Comparison of ENCODE assay signal across 19 cellular contexts in genomic region chr1:39871796-39872195, GRCh38. TPM values are rescaled to one million over a fixed set of nuclear protein-coding genes. Genes with fewer than 3 reads are reported as not detected.
DNase-seq lines count a peak whose midpoint lies in the region; ATAC-seq, FAIRE-seq and TF ChIP-seq lines count a peak whose summit lies in the region.
"Had no signal": no experiment of that assay in that cellular context is flagged by ENCODE, and none has a peak within 500 bp of the region (broad histone marks: within the 10 kb centered on the region; RNA-seq: fewer than 3 reads in every experiment).

No MANE protein-coding gene starts in this region.

- TF ChIP-seq EP300 in GM12878 (IDR thresholded peaks at IDR 0.05; ENCODE audit: borderline replicate concordance in 1 of 2, control insufficient read depth in 1 of 2, low read depth in 2 of 2, low read length in 2 of 2) = no peak

- no peak overlapping the region for H3K27ac Mint-ChIP-seq in T-helper 2 cell treated with Interferon-gamma antibody and Interleukin-4, amounts not matched to agents 5 μg/mL and 100 μg/mL, for 36 hours
- H3K27ac Mint-ChIP-seq: B cell; CD4-positive, alpha-beta T cell had no signal

- no peak overlapping the region for H3K23ac ChIP-seq in mesendoderm (ENCODE audit: low read length)

- no peak overlapping the region for H2BK5ac ChIP-seq in mesendoderm (ENCODE audit: low read length)

- TF ChIP-seq CTCF in HCT116 (IDR thresholded peaks at IDR 0.05 in 2 of 3, conservative IDR thresholded peaks at IDR 0.05 in 1 of 3; ENCODE audit: borderline replicate concordance in 1 of 3, insufficient read depth in 1 of 3, low read depth in 2 of 3, low read length in 2 of 3) (no peak), GM12878 (IDR thresholded peaks at IDR 0.05 in 2 of 3, conservative IDR thresholded peaks at IDR 0.05 in 1 of 3; ENCODE audit: control insufficient read depth in 2 of 3, extremely low read depth in 1 of 3, insufficient read depth in 1 of 3, low read depth in 3 of 3, low read length in 3 of 3) (no peak), breast epithelium (IDR thresholded peaks at IDR 0.05) (no peak)

- H2BK120ac ChIP-seq in mesendoderm (ENCODE audit: low read depth, low read length) = no peak overlapping the region

- intact Hi-C loops in HCT116 (cut with micrococcal nuclease) (no loop called here), GM12878 (cut with micrococcal nuclease; ENCODE audit: unreplicated experiment) (no loop called here), breast epithelium (cut with DNase I; ENCODE audit: low total_unique reads) (no loop called here)

- no peak overlapping the region for H3K4ac ChIP-seq in mesendoderm (ENCODE audit: low read depth, low read length)

- no peak overlapping the region for H4K5ac ChIP-seq in mesendoderm (ENCODE audit: low read length)

- no peak overlapping the region for H2BK15ac ChIP-seq in mesendoderm (replicated peaks; ENCODE audit: low read depth)

- no peaks in the 10 kb centered on the region for H3K9me3 ChIP-seq in HCT116 (ENCODE audit: control insufficient read depth in 1 of 2, insufficient read depth in 1 of 2, low read depth in 1 of 2, low read length in 2 of 2)
- H3K9me3 ChIP-seq in GM12878 (replicated peaks; ENCODE audit: control insufficient read depth, insufficient read depth, low read length) = no peaks in the 10 kb centered on the region
- no peaks in the 10 kb centered on the region for H3K9me3 ChIP-seq in breast epithelium
- H3K9me3 ChIP-seq in Karpas-422 (ENCODE audit: low read length) = no peaks in the 10 kb centered on the region

- peaks cover 4% of the 10 kb centered on the region for H3K79me1 ChIP-seq in mesendoderm (ENCODE audit: low read length)

- no peak overlapping the region for H2AFZ ChIP-seq in HCT116 (ENCODE audit: low read depth, low read length, poor library complexity, severe bottlenecking)
- H2AFZ ChIP-seq in GM12878 (ENCODE audit: control insufficient read depth, low read depth, low read length) = no peak overlapping the region
- no peak overlapping the region for H2AFZ ChIP-seq in Karpas-422 (ENCODE audit: low read length)
- H2AFZ ChIP-seq: GM23248 had no signal

- peaks cover 19% of the 10 kb centered on the region for H3K4me1 Mint-ChIP-seq in T-helper 2 cell treated with Interferon-gamma antibody and Interleukin-4, amounts not matched to agents 5 μg/mL and 100 μg/mL, for 36 hours (ENCODE audit: low read depth)

- RAD21 ChIA-PET in HCT116 (lab: Charles Lee; ENCODE audit: low non-redundant PET in 1 of 2, low total read pairs in 2 of 2, uncharacterized antibody in 2 of 2, unreplicated experiment in 2 of 2) = no interaction called here
- RAD21 ChIA-PET in GM12878 (lab: Charles Lee; ENCODE audit: unreplicated experiment) = interaction anchor here (0.7 to 1.9 kb wide), 3 partner anchors 31 to 166 kb away, joined by 3 to 7 read pairs (median 3); no protein-coding TSS in a partner anchor

- DNase-seq in HCT116 (ENCODE audit: low read depth, low spot score) (no peak), M059J (ENCODE audit: low read depth) (peak; percentile 24), GM12878 (ENCODE audit: low read depth, low spot score) (no peak), mesendoderm (peak; percentile 40), breast epithelium (ENCODE audit: low spot score in 2 of 2) (no peak), Karpas-422 (no peak)
- DNase-seq in T-helper 2 cell treated with Interferon-gamma antibody and Interleukin-4, amounts not matched to agents 5 μg/mL and 100 μg/mL, for 36 hours (ENCODE audit: low spot score) = no peak
- DNase-seq: C1 segment of cervical spinal cord; CD4-positive, alpha-beta T cell; DMS79 treated with DMSO at 0.1 percent for 48 hours; EL; GM23248 had no signal

- no peaks in the 10 kb centered on the region for H3K27me3 Mint-ChIP-seq in T-helper 2 cell treated with Interferon-gamma antibody and Interleukin-4, amounts not matched to agents 5 μg/mL and 100 μg/mL, for 36 hours (ENCODE audit: low read depth)
- H3K27me3 Mint-ChIP-seq: B cell; CD4-positive, alpha-beta T cell had no signal

- peaks cover 88% of the 10 kb centered on the region for H3K79me2 ChIP-seq in HCT116 (ENCODE audit: insufficient read depth, low read length)
- peaks cover 57% of the 10 kb centered on the region for H3K79me2 ChIP-seq in GM12878 (ENCODE audit: control insufficient read depth, insufficient read depth, low read length)
- H3K79me2 ChIP-seq in mesendoderm (ENCODE audit: control insufficient read depth, insufficient read depth, low read length) = peaks cover 25% of the 10 kb centered on the region
- peaks cover 89% of the 10 kb centered on the region for H3K79me2 ChIP-seq in Karpas-422 (ENCODE audit: low read length)

- no peaks in the 10 kb centered on the region for H3K27me3 ChIP-seq in HCT116 (ENCODE audit: insufficient read depth, low read length)
- no peaks in the 10 kb centered on the region for H3K27me3 ChIP-seq in GM12878 (replicated peaks in 1 of 2; ENCODE audit: control insufficient read depth in 2 of 2, insufficient read depth in 2 of 2, low read length in 1 of 2)
- H3K27me3 ChIP-seq in mesendoderm (ENCODE audit: insufficient read depth, low read length, poor library complexity) = no peaks in the 10 kb centered on the region
- no peaks in the 10 kb centered on the region for H3K27me3 ChIP-seq in breast epithelium
- no peaks in the 10 kb centered on the region for H3K27me3 ChIP-seq in Karpas-422 (ENCODE audit: low read length)

- no peak overlapping the region for H4K8ac ChIP-seq in mesendoderm (ENCODE audit: low read depth, low read length)

- H2AK5ac ChIP-seq in mesendoderm (ENCODE audit: low read length) = no peak overlapping the region

- no peak overlapping the region for H3K9ac ChIP-seq in HCT116 (ENCODE audit: low read length)
- no peak overlapping the region for H3K9ac ChIP-seq in GM12878 (ENCODE audit: control insufficient read depth, insufficient read depth, low read length)
- no peak overlapping the region for H3K9ac ChIP-seq in mesendoderm (ENCODE audit: low read length)
- no peak overlapping the region for H3K9ac ChIP-seq in Karpas-422 (ENCODE audit: low read length)
- H3K9ac ChIP-seq: GM23248 had no signal

- ATAC-seq in HCT116 = peak; percentile 40; the same call in 1 of the 2 replicates
- no peak for ATAC-seq in GM12878
- no peak for ATAC-seq in GM19463 (IDR thresholded peaks at IDR 0.05; ENCODE audit: unreplicated experiment)

- TF ChIP-seq RAD21 in HCT116 (IDR thresholded peaks at IDR 0.05; ENCODE audit: low read depth) (no peak), GM12878 (IDR thresholded peaks at IDR 0.05; ENCODE audit: insufficient read depth, low read depth, low read length) (no peak)

- CTCF ChIA-PET in HCT116 (lab: Charles Lee) (no interaction called here), GM12878 (lab: Yijun Ruan, JAX) (interaction anchor here (1.0 to 1.6 kb wide), 3 partner anchors 10 to 199 kb away, joined by 4 to 6 read pairs (median 5); partner anchors contain the start of gene MYCL)

- peaks cover 26% of the 10 kb centered on the region for H3K36me3 Mint-ChIP-seq in T-helper 2 cell treated with Interferon-gamma antibody and Interleukin-4, amounts not matched to agents 5 μg/mL and 100 μg/mL, for 36 hours (ENCODE audit: low read depth)

- H3K27ac ChIP-seq in HCT116 (ENCODE audit: low read depth, low read length) (no peak overlapping the region), GM12878 (ENCODE audit: control insufficient read depth, insufficient read depth) (no peak overlapping the region), mesendoderm (ENCODE audit: low read depth, low read length) (no peak overlapping the region), breast epithelium (no peak overlapping the region), Karpas-422 (ENCODE audit: low read length) (no peak overlapping the region)
- H3K27ac ChIP-seq: GM23248 had no signal

- BruUV-seq in HCT116 (replicated peaks; lab: Mats Ljungman, UMichigan) (no TSS peak), GM12878 (replicated peaks; lab: Mats Ljungman, UMichigan) (no TSS peak)

- SMC1A ChIA-PET in GM12878 (lab: Charles Lee; ENCODE audit: uncharacterized antibody, unreplicated experiment) = interaction anchor here (0.6 to 1.4 kb wide), 6 partner anchors 10 to 201 kb away, joined by 3 to 6 read pairs (median 3); partner anchors contain the start of gene MYCL

- no peak overlapping the region for H3K18ac ChIP-seq in mesendoderm (ENCODE audit: low read length)

- H3K36me3 ChIP-seq in HCT116 (ENCODE audit: control insufficient read depth in 1 of 2, insufficient read depth in 2 of 2, low read length in 2 of 2) (peaks cover 2 to 5% of the 10 kb centered on the region in 2 experiments; a peak in 2 of 4 replicates), GM12878 (ENCODE audit: control insufficient read depth in 2 of 2, insufficient read depth in 2 of 2, low read length in 1 of 2) (no peaks in the 10 kb centered on the region; a peak in 2 of 4 replicates), mesendoderm (ENCODE audit: control insufficient read depth, insufficient read depth, low read length) (no peaks in the 10 kb centered on the region), breast epithelium (no peaks in the 10 kb centered on the region), Karpas-422 (ENCODE audit: insufficient read depth, low read length) (peaks cover 20% of the 10 kb centered on the region)

- no peak overlapping the region for H3K56ac ChIP-seq in mesendoderm (ENCODE audit: low read length)

- H3K4me3 ChIP-seq in HCT116 (replicated peaks in 1 of 2; ENCODE audit: low read depth in 1 of 2, low read length in 2 of 2) = no peak overlapping the region
- H3K4me3 ChIP-seq in GM12878 = peak overlapping the region; percentile 11; the same call in 1 of the 2 replicates
- H3K4me3 ChIP-seq in mesendoderm (ENCODE audit: low read length) = no peak overlapping the region
- H3K4me3 ChIP-seq in breast epithelium = no peak overlapping the region
- H3K4me3 ChIP-seq in Karpas-422 (ENCODE audit: low read length) = no peak overlapping the region
- H3K4me3 ChIP-seq: GM23248 had no signal

- H3K9me2 ChIP-seq in HCT116 (ENCODE audit: insufficient read depth) (no peaks in the 10 kb centered on the region), Karpas-422 (replicated peaks; ENCODE audit: insufficient read depth, low read length) (no peaks in the 10 kb centered on the region)

- in situ Hi-C loops in GM12878 (cut with MboI) = no loop called here

- H4K20me1 ChIP-seq in HCT116 (ENCODE audit: insufficient read depth) = peaks cover 10% of the 10 kb centered on the region
- H4K20me1 ChIP-seq in GM12878 (ENCODE audit: control insufficient read depth, insufficient read depth) = no peaks in the 10 kb centered on the region
- no peaks in the 10 kb centered on the region for H4K20me1 ChIP-seq in Karpas-422 (ENCODE audit: insufficient read depth, low read depth, low read length)

- no peak overlapping the region for H3K4me2 ChIP-seq in HCT116 (ENCODE audit: low read length)
- H3K4me2 ChIP-seq in GM12878 (ENCODE audit: control insufficient read depth, insufficient read depth) = no peak overlapping the region
- no peak overlapping the region for H3K4me2 ChIP-seq in mesendoderm (ENCODE audit: low read length)
- H3K4me2 ChIP-seq in Karpas-422 (ENCODE audit: low read depth, low read length, poor library complexity, severe bottlenecking) = no peak overlapping the region

- POLR2A ChIA-PET in HCT116 (lab: Charles Lee) (no interaction called here), GM12878 (lab: Charles Lee) (interaction anchor here (0.7 to 1.7 kb wide), 3 partner anchors 9 to 56 kb away, joined by 3 to 6 read pairs (median 4); partner anchors contain the start of gene TRIT1)

- no peaks in the 10 kb centered on the region for H3K9me3 Mint-ChIP-seq in T-helper 2 cell treated with Interferon-gamma antibody and Interleukin-4, amounts not matched to agents 5 μg/mL and 100 μg/mL, for 36 hours
- H3K9me3 Mint-ChIP-seq: CD4-positive, alpha-beta T cell had no signal

- peaks cover 0 to 5% of the 10 kb centered on the region in 2 experiments; a peak in 2 of 4 replicates for H3K4me1 ChIP-seq in HCT116 (ENCODE audit: control insufficient read depth in 1 of 2, insufficient read depth in 2 of 2, low read length in 2 of 2)
- H3K4me1 ChIP-seq in GM12878 (ENCODE audit: control insufficient read depth, insufficient read depth, low read length) = peaks cover 18% of the 10 kb centered on the region
- no peaks in the 10 kb centered on the region for H3K4me1 ChIP-seq in mesendoderm (ENCODE audit: control insufficient read depth, low read depth, low read length)
- no peaks in the 10 kb centered on the region for H3K4me1 ChIP-seq in breast epithelium
- peaks cover 9% of the 10 kb centered on the region for H3K4me1 ChIP-seq in Karpas-422 (ENCODE audit: low read length)

- no peak for FAIRE-seq in GM12878 (lab: Jason Lieb, UNC)
- FAIRE-seq: A204.1, D721Med, G401.6, GM19239, H54 had no signal

- no peak overlapping the region for H3K4me3 Mint-ChIP-seq in T-helper 2 cell treated with Interferon-gamma antibody and Interleukin-4, amounts not matched to agents 5 μg/mL and 100 μg/mL, for 36 hours
- H3K4me3 Mint-ChIP-seq: B cell; CD4-positive, alpha-beta T cell had no signal

- no peak for TF ChIP-seq POLR2A in HCT116 (IDR thresholded peaks at IDR 0.05; ENCODE audit: borderline replicate concordance, extremely low read depth, insufficient read depth, insufficient read length)
- TF ChIP-seq POLR2A in GM12878 (IDR thresholded peaks at IDR 0.05; ENCODE audit: low read depth, low read length) = no peak
- TF ChIP-seq POLR2A in breast epithelium (IDR thresholded peaks at IDR 0.05) = no peak

RNA-seq across cellular contexts. Expression of gene TRIT1, which starts 11.5 kb away (rescaled TPM):
- total RNA-seq in HCT116 (2021; ENCODE audit: unreplicated experiment) (32.3 TPM), GM12878 (2014; rRNA removed) (29.0 and 33.4 TPM in 2 replicates), GM12878 (2014; rRNA removed; fragmentation: Illumina TruSeq; extraction: Trizol) (27.9 and 32.2 TPM in 2 replicates), GM12878 (2021) (20.5 and 22.8 TPM in 2 replicates), breast epithelium (10 to 100 TPM; 10.1 to 30.3 (median 19.3) TPM)
- polyA plus RNA-seq in HCT116 (2012) = 12.2 and 22.2 TPM in 2 replicates
- 15.2 and 26.3 TPM in 2 replicates for total RNA-seq in M059J (2014; rRNA removed; shearing (Covaris generic))
- 80.4 and 83.6 TPM in 2 replicates for total RNA-seq in GM12878 (2013; cell fraction: nucleolus; rRNA removed)
- 16.0 TPM for polyA plus RNA-seq in GM12878 (2011; ENCODE audit: low read depth)
- polyA plus RNA-seq in GM12878 (2011; rRNA removed) (35.8 and 52.4 TPM in 2 replicates), GM12878 (2014; fragmentation: Illumina TruSeq; extraction: Trizol) (27.5 and 34.4 TPM in 2 replicates), GM12878 (2014; fragmentation: Nextera tagmentation; extraction: Ambion mirVana) (10 to 100 TPM; 13.2 to 17.1 TPM), GM12878 (2014; rRNA removed) (24.5 and 26.4 TPM in 2 replicates), GM12878 (2016; fragmentation: Nextera tagmentation; extraction: Ambion mirVana) (10 to 100 TPM; 24.8 to 25.5 TPM)
- 16.4 and 16.9 TPM in 2 replicates for polyA plus RNA-seq in GM12878 (2011; cell fraction: cytosol; rRNA removed)
- polyA plus RNA-seq in GM12878 (2011; cell fraction: nucleus; rRNA removed) = 32.5 and 41.6 TPM in 2 replicates
- polyA plus RNA-seq in GM12878 (2012) = 19.0 and 19.4 TPM in 2 replicates
- polyA minus RNA-seq in GM12878 (2011; rRNA and poly(A)+ RNA removed) = 20.5 and 22.1 TPM in 2 replicates
- polyA minus RNA-seq in GM12878 (2011; cell fraction: cytosol; rRNA and poly(A)+ RNA removed) = 11.1 and 11.6 TPM in 2 replicates
- polyA minus RNA-seq in GM12878 (2011; cell fraction: nucleus; rRNA and poly(A)+ RNA removed) = 22.7 and 29.0 TPM in 2 replicates
- 27.2 TPM for polyA plus RNA-seq in mesendoderm (2013, experiment 1 of 2)
- 29.5 TPM for polyA plus RNA-seq in mesendoderm (2013, experiment 2 of 2)
- 43.6 and 50.3 TPM in 2 replicates for total RNA-seq in Karpas-422 (2014; rRNA removed; shearing (Covaris generic); ENCODE audit: low replicate concordance)

RNA-seq across cellular contexts. Expression of gene MYCL, which starts 29.9 kb away (rescaled TPM):
- total RNA-seq in HCT116 (2021; ENCODE audit: unreplicated experiment) (10.0 TPM), GM12878 (2014; rRNA removed) (0.79 and 0.98 TPM in 2 replicates), GM12878 (2014; rRNA removed; fragmentation: Illumina TruSeq; extraction: Trizol) (0.46 and 0.49 TPM in 2 replicates), GM12878 (2021) (1.4 and 1.7 TPM in 2 replicates), breast epithelium (1 to 10 TPM in 1 of 3 donors, under 1 TPM in 2; 0.32 to 5.3 (median 0.98) TPM)
- polyA plus RNA-seq in HCT116 (2012) = 9.3 and 9.9 TPM in 2 replicates
- total RNA-seq in M059J (2014; rRNA removed; shearing (Covaris generic)) = 0.57 TPM in 1 of 2 replicates, not detected in the other
- 1.6 and 2.2 TPM in 2 replicates for total RNA-seq in GM12878 (2013; cell fraction: nucleolus; rRNA removed)
- 0.72 TPM for polyA plus RNA-seq in GM12878 (2011; ENCODE audit: low read depth)
- polyA plus RNA-seq in GM12878 (2011; rRNA removed) (0.22 and 0.37 TPM in 2 replicates), GM12878 (2014; fragmentation: Illumina TruSeq; extraction: Trizol) (0.67 and 0.75 TPM in 2 replicates), GM12878 (2014; fragmentation: Nextera tagmentation; extraction: Ambion mirVana) (under 1 TPM; 0.11 to 0.26 TPM), GM12878 (2014; rRNA removed) (0.24 and 0.77 TPM in 2 replicates), GM12878 (2016; fragmentation: Nextera tagmentation; extraction: Ambion mirVana) (under 1 TPM in 1 of 2 experiments, not detected in 1; 0.40 TPM)
- 0.19 and 0.25 TPM in 2 replicates for polyA plus RNA-seq in GM12878 (2011; cell fraction: cytosol; rRNA removed)
- polyA plus RNA-seq in GM12878 (2011; cell fraction: nucleus; rRNA removed) = 0.13 and 0.23 TPM in 2 replicates
- polyA plus RNA-seq in GM12878 (2012) = 0.72 and 1.2 TPM in 2 replicates
- 0.05 and 0.44 TPM in 2 replicates for polyA minus RNA-seq in GM12878 (2011; rRNA and poly(A)+ RNA removed)
- polyA minus RNA-seq in GM12878 (2011; cell fraction: cytosol; rRNA and poly(A)+ RNA removed) = not detected in 2 replicates
- polyA minus RNA-seq in GM12878 (2011; cell fraction: nucleus; rRNA and poly(A)+ RNA removed) = 0.67 and 0.73 TPM in 2 replicates
- 15.3 TPM for polyA plus RNA-seq in mesendoderm (2013, experiment 1 of 2)
- 15.0 TPM for polyA plus RNA-seq in mesendoderm (2013, experiment 2 of 2)
- total RNA-seq in Karpas-422 (2014; rRNA removed; shearing (Covaris generic); ENCODE audit: low replicate concordance) = 1.5 TPM in 2 replicates

Comparison
In these comparisons a context has a peak if more than half of its experiments do, and no peak if none do; other contexts are left out.
1. DNase-seq: peak in M059J (single experiment) and mesendoderm (single experiment); none in HCT116 (single experiment), GM12878 (single experiment), T-helper 2 cell treated with Interferon-gamma antibody and Interleukin-4, amounts not matched to agents 5 μg/mL and 100 μg/mL, for 36 hours (single experiment), breast epithelium (0 of 2) and Karpas-422 (single experiment).